In genomic region chr12:45348311-45348710, GRCh38 we compare ENCODE assay signal across 14 cellular contexts.
DNase-seq lines count a peak whose midpoint lies in the region; ATAC-seq and TF ChIP-seq lines count a peak whose summit lies in the region.
"Had no signal": no experiment of that assay in that cellular context is flagged by ENCODE, and none has a peak within 500 bp of the region (broad histone marks: within the 10 kb centered on the region; RNA-seq: fewer than 3 reads in every experiment).

No MANE protein-coding gene starts in this region.

- H3K4me2 ChIP-seq in IMR-90 (ENCODE audit: low read depth, low read length): no peak overlapping the region
- H3K4me2 ChIP-seq: GM23338 had no signal

- no peak overlapping the region for H4K91ac ChIP-seq in IMR-90 (ENCODE audit: insufficient read depth, low read depth, low read length)

- TF ChIP-seq POLR2A in IMR-90 (IDR thresholded peaks at IDR 0.05; ENCODE audit: low read depth, low read length): no peak

- H3K4ac ChIP-seq in IMR-90 (ENCODE audit: low read depth, low read length): no peak overlapping the region

- TF ChIP-seq CTCF in A673 (conservative IDR thresholded peaks at IDR 0.05; ENCODE audit: low read depth, low read length) (no peak), IMR-90 (conservative IDR thresholded peaks at IDR 0.05; ENCODE audit: low read depth, low read length) (no peak)

- H3K27me3 ChIP-seq in A673 (replicated peaks; ENCODE audit: insufficient read depth, low read depth, low read length, poor library complexity) (no peaks in the 10 kb centered on the region), IMR-90 (ENCODE audit: control insufficient read depth, insufficient read depth, low read length) (no peaks in the 10 kb centered on the region), subcutaneous abdominal adipose tissue (ENCODE audit: control insufficient read depth in 5 of 5, insufficient read depth in 4 of 5, low read length in 5 of 5) (no peaks in the 10 kb centered on the region)
- H3K27me3 ChIP-seq: BE2C had no signal

- CTCF ChIA-PET in A673 (lab: Charles Lee): no interaction called here
- CTCF ChIA-PET in IMR-90 (lab: Yijun Ruan, JAX): no interaction called here

- no peak overlapping the region for H2AK9ac ChIP-seq in IMR-90 (replicated peaks; ENCODE audit: low read depth, low read length, poor library complexity)

- H3K36me3 ChIP-seq in A673 (ENCODE audit: insufficient read depth, low read length, poor library complexity, severe bottlenecking) (peaks cover 23% of the 10 kb centered on the region), IMR-90 (ENCODE audit: control insufficient read depth, insufficient read depth, low read length) (peaks cover 12% of the 10 kb centered on the region), subcutaneous abdominal adipose tissue (ENCODE audit: control insufficient read depth in 5 of 5, insufficient read depth in 5 of 5, low read length in 5 of 5) (peaks cover 14 to 53% (median 39%) of the 10 kb centered on the region in 5 donors)

- no peak overlapping the region for H2BK15ac ChIP-seq in IMR-90 (ENCODE audit: low read depth, low read length)

- no peak for TF ChIP-seq RAD21 in IMR-90 (IDR thresholded peaks at IDR 0.05; ENCODE audit: low read length)

- H2BK20ac ChIP-seq in IMR-90 (ENCODE audit: low read depth, low read length): no peak overlapping the region

- no peak overlapping the region for H2BK5ac ChIP-seq in IMR-90 (ENCODE audit: low read depth, low read length, poor library complexity, severe bottlenecking)

- H4K5ac ChIP-seq in IMR-90 (ENCODE audit: low read depth, low read length): no peak overlapping the region

- no peak overlapping the region for H2AFZ ChIP-seq in IMR-90 (replicated peaks; ENCODE audit: low read length, poor library complexity)
- H2AFZ ChIP-seq: GM23338 had no signal

- no peak overlapping the region for H3K23ac ChIP-seq in IMR-90 (ENCODE audit: low read depth, low read length)

- POLR2A ChIA-PET in A673 (lab: Charles Lee; ENCODE audit: low non-redundant PET) (no interaction called here), IMR-90 (lab: Charles Lee; ENCODE audit: unreplicated experiment) (interaction anchor here (0.6 kb wide), 2 partner anchors 21 to 131 kb away, joined by 4 to 5 read pairs; no protein-coding TSS in a partner anchor)

- no peak overlapping the region for H3K4me3 ChIP-seq in A673 (ENCODE audit: low read depth, low read length, poor library complexity, severe bottlenecking)
- no peak overlapping the region for H3K4me3 ChIP-seq in IMR-90 (ENCODE audit: insufficient read depth, low read depth, low read length)
- no peak overlapping the region for H3K4me3 ChIP-seq in subcutaneous abdominal adipose tissue (ENCODE audit: low read depth in 1 of 5, low read length in 5 of 5)
- H3K4me3 ChIP-seq: GM12878, GM23338 had no signal

- H3K56ac ChIP-seq in IMR-90 (ENCODE audit: extremely low read depth, insufficient read depth, low read length): no peak overlapping the region

- no peaks in the 10 kb centered on the region for H4K20me1 ChIP-seq in IMR-90 (ENCODE audit: insufficient read depth, low read length)

- intact Hi-C loops in A673 (cut with micrococcal nuclease; ENCODE audit: unreplicated experiment) (no loop called here), IMR-90 (cut with micrococcal nuclease) (loop anchor here (5.0 kb wide), 1 partner anchor 51 kb away; no protein-coding TSS in a partner anchor)

- H3K9me1 ChIP-seq in IMR-90 (ENCODE audit: insufficient read depth, low read length): peaks cover 4% of the 10 kb centered on the region; the same call in 1 of the 2 replicates

- WGBS in IMR-90 (ENCODE audit: extremely low coverage in 2 of 2, insufficient read length in 1 of 2), 2 experiments: no CpG with 5 or more reads among the region's 2 CpGs

- DNase-seq in A673 (ENCODE audit: low spot score): no peak
- DNase-seq in IMR-90: no peak
- DNase-seq in fibroblast of peridontal ligament (ENCODE audit: extremely low read depth): peak; percentile 86
- no peak for DNase-seq in inferior parietal cortex (ENCODE audit: extremely low spot score)
- no peak for DNase-seq in SIG-M5 treated with dmso at 0.1 percent for 504 hours (lab: John Stamatoyannopoulos, UW; ENCODE audit: unreplicated experiment)
- DNase-seq in hippocampal formation (lab: John Stamatoyannopoulos, UW): no peak
- DNase-seq: BE2C; CD4-positive, alpha-beta memory T cell; DMS79; H9 had no signal

- H3K9ac ChIP-seq in IMR-90 (ENCODE audit: low read depth, low read length) (no peak overlapping the region), subcutaneous abdominal adipose tissue (ENCODE audit: low read length in 5 of 5) (no peak overlapping the region)

- H3K14ac ChIP-seq in IMR-90 (replicated peaks; ENCODE audit: low read depth, low read length): no peak overlapping the region

- peak overlapping the region; percentile 47 for H3K27ac ChIP-seq in A673 (ENCODE audit: low read depth, low read length, poor library complexity, severe bottlenecking)
- no peak overlapping the region for H3K27ac ChIP-seq in IMR-90 (ENCODE audit: insufficient read depth, low read length)
- peak overlapping the region; percentile 27 for H3K27ac ChIP-seq in subcutaneous abdominal adipose tissue (ENCODE audit: low read depth, low read length)
- H3K27ac ChIP-seq: C4-2B had no signal

- peak; percentile 54 for ATAC-seq in IMR-90 (ENCODE audit: low read depth)
- ATAC-seq: GM12878, GM23338 had no signal

- in situ Hi-C loops in IMR-90 (cut with MboI; ENCODE audit: low sequenced_read_pairs): no loop called here

- no peaks in the 10 kb centered on the region for H3K9me3 ChIP-seq in A673 (ENCODE audit: low read depth, low read length, poor library complexity, severe bottlenecking)
- no peaks in the 10 kb centered on the region for H3K9me3 ChIP-seq in IMR-90 (ENCODE audit: control insufficient read depth, insufficient read depth, low read length)
- no peaks in the 10 kb centered on the region for H3K9me3 ChIP-seq in subcutaneous abdominal adipose tissue (ENCODE audit: control insufficient read depth in 5 of 5, low read length in 5 of 5)
- H3K9me3 ChIP-seq: BE2C had no signal

- H4K8ac ChIP-seq in IMR-90 (ENCODE audit: low read depth in 2 of 2, low read length in 2 of 2): no peak overlapping the region

- no peak overlapping the region for H2BK120ac ChIP-seq in IMR-90 (ENCODE audit: low read depth, low read length)

- H3K18ac ChIP-seq in IMR-90 (ENCODE audit: low read depth, low read length): no peak overlapping the region

- no peak overlapping the region for H2AK5ac ChIP-seq in IMR-90 (ENCODE audit: low read depth, low read length)

- dilution Hi-C loops in IMR-90 (cut with HindIII; ENCODE audit: low sequenced_read_pairs, unreplicated experiment): no loop called here

- BruUV-seq in A673 (replicated peaks; lab: Mats Ljungman, UMichigan) (no TSS peak), IMR-90 (replicated peaks; lab: Mats Ljungman, UMichigan) (no TSS peak)

- H3K79me1 ChIP-seq in IMR-90 (ENCODE audit: low read depth in 1 of 2, low read length in 2 of 2): peaks cover 11 to 35% of the 10 kb centered on the region in 2 experiments; a peak in 3 of 4 replicates

- peaks cover 26% of the 10 kb centered on the region for H3K4me1 ChIP-seq in A673 (ENCODE audit: insufficient read depth, low read length, poor library complexity, severe bottlenecking)
- peaks cover 4% of the 10 kb centered on the region for H3K4me1 ChIP-seq in IMR-90 (ENCODE audit: control insufficient read depth, insufficient read depth, low read length)
- peaks cover 0 to 14% (median 5%) of the 10 kb centered on the region in 5 donors for H3K4me1 ChIP-seq in subcutaneous abdominal adipose tissue (ENCODE audit: control insufficient read depth in 5 of 5, insufficient read depth in 5 of 5, low read length in 5 of 5)

TF ChIP-seq in IMR-90, 13 proteins besides CTCF, POLR2A, EP300 and RAD21:
- TF ChIP-seq MAZ (IDR thresholded peaks at IDR 0.05; ENCODE audit: borderline replicate concordance, low read depth, low read length) (no peak), RCOR1 (IDR thresholded peaks at IDR 0.05; ENCODE audit: insufficient replicate concordance, low read length) (no peak), RFX5 (IDR thresholded peaks at IDR 0.05; ENCODE audit: low read depth, low read length) (no peak), ELK1 (IDR thresholded peaks at IDR 0.05; ENCODE audit: borderline replicate concordance, low read depth, low read length) (no peak), SMC3 (IDR thresholded peaks at IDR 0.05; ENCODE audit: low read depth, low read length) (no peak), CEBPB (IDR thresholded peaks at IDR 0.05; ENCODE audit: low read depth, low read length) (no peak), BHLHE40 (IDR thresholded peaks at IDR 0.05; ENCODE audit: low read depth, low read length) (no peak), USF2 (IDR thresholded peaks at IDR 0.05; ENCODE audit: low read depth, low read length) (no peak), MAFK (IDR thresholded peaks at IDR 0.05; ENCODE audit: low read depth, low read length) (no peak), MXI1 (IDR thresholded peaks at IDR 0.05; ENCODE audit: borderline replicate concordance, low read depth, low read length) (no peak), FOS (IDR thresholded peaks at IDR 0.05; ENCODE audit: low read depth, low read length) (no peak), CHD1 (IDR thresholded peaks at IDR 0.05; ENCODE audit: low read depth, low read length) (no peak)
